8 cellular contexts compared by ENCODE assay signal in genomic region chr22:31106651-31107205, GRCh38. TPM values are rescaled to one million over a fixed set of nuclear protein-coding genes. Genes with fewer than 3 reads are reported as not detected.
DNase-seq lines count a peak whose midpoint lies in the region; ATAC-seq and TF ChIP-seq lines count a peak whose summit lies in the region.

No MANE protein-coding gene starts in this region.

- no peaks in the 10 kb centered on the region for H3K9me3 Mint-ChIP-seq in stimulated activated naive CD8-positive, alpha-beta T cell treated with anti-CD3 and anti-CD28 coated beads, Interleukin-15, Interleukin-2, amounts not matched to agents 100 ng/mL and 50 ng/mL, for 24 hours
- H3K9me3 Mint-ChIP-seq in mesothelial cell of epicardium, result no peaks in the 10 kb centered on the region

- no peak for DNase-seq in stimulated activated naive CD8-positive, alpha-beta T cell treated with anti-CD3 and anti-CD28 coated beads, Interleukin-15, Interleukin-2, amounts not matched to agents 100 U/mL and 50 U/mL, for 24 hours
- DNase-seq in coronary artery (ENCODE audit: low spot score) (peak; percentile 84), mesothelial cell of epicardium (ENCODE audit: low spot score in 2 of 2, unreplicated experiment in 2 of 2) (no peak), AML-193 (lab: John Stamatoyannopoulos, UW) (no peak), SHP77 (lab: John Stamatoyannopoulos, UW) (no peak)
- DNase-seq in stimulated activated CD4-positive, alpha-beta T cell treated with anti-CD3 and anti-CD28 coated beads, Interleukin-2, amount 100 ng/mL, for 48 hours, result no peak
- DNase-seq in stimulated activated CD4-positive, alpha-beta T cell treated with anti-CD3 and anti-CD28 coated beads, Interleukin-15, amount 100 ng/mL, for 24 hours, result no peak

- no peaks in the 10 kb centered on the region for H3K36me3 Mint-ChIP-seq in stimulated activated naive CD8-positive, alpha-beta T cell treated with anti-CD3 and anti-CD28 coated beads, Interleukin-15, Interleukin-2, amounts not matched to agents 100 ng/mL and 50 ng/mL, for 24 hours (ENCODE audit: low read depth)
- H3K36me3 Mint-ChIP-seq in mesothelial cell of epicardium, result peaks cover 5% of the 10 kb centered on the region

- H3K27ac Mint-ChIP-seq in stimulated activated naive CD8-positive, alpha-beta T cell treated with anti-CD3 and anti-CD28 coated beads, Interleukin-15, Interleukin-2, amounts not matched to agents 100 ng/mL and 50 ng/mL, for 24 hours, result peak overlapping the region; percentile 65
- peak overlapping the region; percentile 56 for H3K27ac Mint-ChIP-seq in mesothelial cell of epicardium

- peak overlapping the region; percentile 97 for H3K4me3 ChIP-seq in coronary artery

- peak overlapping the region; percentile 98 to 99 for H3K27ac ChIP-seq in coronary artery

- no peaks in the 10 kb centered on the region for H3K27me3 Mint-ChIP-seq in stimulated activated naive CD8-positive, alpha-beta T cell treated with anti-CD3 and anti-CD28 coated beads, Interleukin-15, Interleukin-2, amounts not matched to agents 100 ng/mL and 50 ng/mL, for 24 hours
- H3K27me3 Mint-ChIP-seq in mesothelial cell of epicardium (ENCODE audit: low read depth), result peaks cover 2% of the 10 kb centered on the region

- H3K4me1 Mint-ChIP-seq in stimulated activated naive CD8-positive, alpha-beta T cell treated with anti-CD3 and anti-CD28 coated beads, Interleukin-15, Interleukin-2, amounts not matched to agents 100 ng/mL and 50 ng/mL, for 24 hours (ENCODE audit: low read depth), result peaks cover 17% of the 10 kb centered on the region
- H3K4me1 Mint-ChIP-seq in mesothelial cell of epicardium, result peaks cover 6% of the 10 kb centered on the region

- no peak for ATAC-seq in stimulated activated naive CD8-positive, alpha-beta T cell treated with anti-CD3 and anti-CD28 coated beads, Interleukin-15, Interleukin-2, amounts not matched to agents 100 U/mL and 50 U/mL, for 24 hours

- H3K4me3 Mint-ChIP-seq in stimulated activated naive CD8-positive, alpha-beta T cell treated with anti-CD3 and anti-CD28 coated beads, Interleukin-15, Interleukin-2, amounts not matched to agents 100 ng/mL and 50 ng/mL, for 24 hours, result peak overlapping the region; percentile 93
- H3K4me3 Mint-ChIP-seq in mesothelial cell of epicardium, result peak overlapping the region; percentile 71

- TF ChIP-seq CTCF in coronary artery (IDR thresholded peaks at IDR 0.05) (no peak), mesothelial cell of epicardium (IDR thresholded peaks at IDR 0.05; ENCODE audit: unreplicated experiment) (no peak)

RNA-seq across cellular contexts. Expression of gene SELENOM, which starts 0.6 kb away (rescaled TPM):
- 38.8 to 40.9 TPM (median 39.7 TPM) in 3 replicates for total RNA-seq in mesothelial cell of epicardium

RNA-seq across cellular contexts. Expression of gene INPP5J, which starts 16.0 kb away (rescaled TPM):
- 8.6 to 10.8 TPM (median 9.3 TPM) in 3 replicates for total RNA-seq in mesothelial cell of epicardium

RNA-seq across cellular contexts. Expression of gene SMTN, which starts 25.6 kb away (rescaled TPM):
- 67.0 to 72.7 TPM (median 72.2 TPM) in 3 replicates for total RNA-seq in mesothelial cell of epicardium

RNA-seq across cellular contexts. Expression of gene PLA2G3, which starts 33.6 kb away (rescaled TPM):
- total RNA-seq in mesothelial cell of epicardium, result 0.11 to 0.29 TPM (median 0.20 TPM) in 3 replicates

RNA-seq across cellular contexts. Expression of gene RNF185, which starts 53.3 kb away (rescaled TPM):
- total RNA-seq in mesothelial cell of epicardium, result 27.4 to 28.6 TPM (median 27.8 TPM) in 3 replicates
